In genomic region chr17:42337442-42337841, GRCh38 we compare ENCODE assay signal across 1 cellular context.
TF ChIP-seq lines count a peak whose summit lies in the region.

No MANE protein-coding gene starts in this region.

TF ChIP-seq in GM12878, 131 proteins besides CTCF, POLR2A, EP300 and RAD21 (continued from another document):
- TF ChIP-seq, protein P1, sequence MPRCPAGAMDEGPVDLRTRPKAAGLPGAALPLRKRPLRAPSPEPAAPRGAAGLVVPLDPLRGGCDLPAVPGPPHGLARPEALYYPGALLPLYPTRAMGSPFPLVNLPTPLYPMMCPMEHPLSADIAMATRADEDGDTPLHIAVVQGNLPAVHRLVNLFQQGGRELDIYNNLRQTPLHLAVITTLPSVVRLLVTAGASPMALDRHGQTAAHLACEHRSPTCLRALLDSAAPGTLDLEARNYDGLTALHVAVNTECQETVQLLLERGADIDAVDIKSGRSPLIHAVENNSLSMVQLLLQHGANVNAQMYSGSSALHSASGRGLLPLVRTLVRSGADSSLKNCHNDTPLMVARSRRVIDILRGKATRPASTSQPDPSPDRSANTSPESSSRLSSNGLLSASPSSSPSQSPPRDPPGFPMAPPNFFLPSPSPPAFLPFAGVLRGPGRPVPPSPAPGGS (IDR thresholded peaks at IDR 0.05; ENCODE audit: borderline replicate concordance, insufficient read depth, low read depth, low read length, poor library complexity, severe bottlenecking) = peak; percentile 67
- 0 out of 2 replicates have a peak, but pooled peaks have one; percentile 13 for TF ChIP-seq RFX5 (IDR thresholded peaks at IDR 0.05; ENCODE audit: low read depth, low read length)
- TF ChIP-seq ATF2 (IDR thresholded peaks at IDR 0.05; ENCODE audit: low read length) = peak; percentile 88
- peak; percentile 86; the same call in 1 of the 2 replicates for TF ChIP-seq MTA3 (IDR thresholded peaks at IDR 0.05; ENCODE audit: borderline replicate concordance, low read length)
- peak; percentile 91 for TF ChIP-seq FOXM1 (IDR thresholded peaks at IDR 0.05; ENCODE audit: low read depth, low read length)
- TF ChIP-seq USF1 (IDR thresholded peaks at IDR 0.05; ENCODE audit: borderline replicate concordance, extremely low read length, insufficient read depth, low read depth, low read length) = no peak
- no peak for TF ChIP-seq SMAD5 (IDR thresholded peaks at IDR 0.05; ENCODE audit: low read depth)
- TF ChIP-seq BMI1 (IDR thresholded peaks at IDR 0.05; ENCODE audit: borderline replicate concordance) = no peak
- TF ChIP-seq POLR2AphosphoS5 (IDR thresholded peaks at IDR 0.05; ENCODE audit: low read length) = no peak
- TF ChIP-seq MYC (IDR thresholded peaks at IDR 0.05; ENCODE audit: insufficient read depth, insufficient read length, insufficient replicate concordance, low read length, severe bottlenecking) = no peak
- peak; percentile 92 for TF ChIP-seq TCF3 (IDR thresholded peaks at IDR 0.05; ENCODE audit: borderline replicate concordance, insufficient read depth, low read depth, low read length)
- no peak for TF ChIP-seq CHD1 (IDR thresholded peaks at IDR 0.05; ENCODE audit: low read depth, low read length)
- peak; percentile 99 for TF ChIP-seq NR2F1 (conservative IDR thresholded peaks at IDR 0.05)
- 0 out of 2 replicates have a peak, but pooled peaks have one; percentile 23 for TF ChIP-seq SIN3A (IDR thresholded peaks at IDR 0.05; ENCODE audit: low read depth, low read length)
- peak; percentile 94 for TF ChIP-seq CBFB (IDR thresholded peaks at IDR 0.05; ENCODE audit: low read depth)
- TF ChIP-seq, protein P2, sequence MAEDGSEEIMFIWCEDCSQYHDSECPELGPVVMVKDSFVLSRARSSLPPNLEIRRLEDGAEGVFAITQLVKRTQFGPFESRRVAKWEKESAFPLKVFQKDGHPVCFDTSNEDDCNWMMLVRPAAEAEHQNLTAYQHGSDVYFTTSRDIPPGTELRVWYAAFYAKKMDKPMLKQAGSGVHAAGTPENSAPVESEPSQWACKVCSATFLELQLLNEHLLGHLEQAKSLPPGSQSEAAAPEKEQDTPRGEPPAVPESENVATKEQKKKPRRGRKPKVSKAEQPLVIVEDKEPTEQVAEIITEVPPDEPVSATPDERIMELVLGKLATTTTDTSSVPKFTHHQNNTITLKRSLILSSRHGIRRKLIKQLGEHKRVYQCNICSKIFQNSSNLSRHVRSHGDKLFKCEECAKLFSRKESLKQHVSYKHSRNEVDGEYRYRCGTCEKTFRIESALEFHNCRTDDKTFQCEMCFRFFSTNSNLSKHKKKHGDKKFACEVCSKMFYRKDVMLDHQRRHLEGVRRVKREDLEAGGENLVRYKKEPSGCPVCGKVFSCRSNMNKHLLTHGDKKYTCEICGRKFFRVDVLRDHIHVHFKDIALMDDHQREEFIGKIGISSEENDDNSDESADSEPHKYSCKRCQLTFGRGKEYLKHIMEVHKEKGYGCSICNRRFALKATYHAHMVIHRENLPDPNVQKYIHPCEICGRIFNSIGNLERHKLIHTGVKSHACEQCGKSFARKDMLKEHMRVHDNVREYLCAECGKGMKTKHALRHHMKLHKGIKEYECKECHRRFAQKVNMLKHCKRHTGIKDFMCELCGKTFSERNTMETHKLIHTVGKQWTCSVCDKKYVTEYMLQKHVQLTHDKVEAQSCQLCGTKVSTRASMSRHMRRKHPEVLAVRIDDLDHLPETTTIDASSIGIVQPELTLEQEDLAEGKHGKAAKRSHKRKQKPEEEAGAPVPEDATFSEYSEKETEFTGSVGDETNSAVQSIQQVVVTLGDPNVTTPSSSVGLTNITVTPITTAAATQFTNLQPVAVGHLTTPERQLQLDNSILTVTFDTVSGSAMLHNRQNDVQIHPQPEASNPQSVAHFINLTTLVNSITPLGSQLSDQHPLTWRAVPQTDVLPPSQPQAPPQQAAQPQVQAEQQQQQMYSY (CRISPR knock-in tag; IDR thresholded peaks at IDR 0.05) = no peak
- no peak for TF ChIP-seq NR2C1 (IDR thresholded peaks at IDR 0.05)
- TF ChIP-seq POLR2AphosphoS2 (IDR thresholded peaks at IDR 0.05; ENCODE audit: low read depth, low read length) = no peak
- peak; percentile 74 to 79; a peak in 3 of 4 replicates for TF ChIP-seq BHLHE40 (IDR thresholded peaks at IDR 0.05; ENCODE audit: borderline replicate concordance in 1 of 2, low read depth in 2 of 2, low read length in 1 of 2)
- peak; percentile 94 for TF ChIP-seq EED (IDR thresholded peaks at IDR 0.05; ENCODE audit: low read depth)
- no peak for TF ChIP-seq ZNF384 (IDR thresholded peaks at IDR 0.05; ENCODE audit: borderline replicate concordance, low read depth, low read length)
- peak; percentile 82 for TF ChIP-seq JUNB (IDR thresholded peaks at IDR 0.05)
- peak; percentile 89 for TF ChIP-seq NBN (IDR thresholded peaks at IDR 0.05)
- no peak for TF ChIP-seq LARP7 (IDR thresholded peaks at IDR 0.05)
- TF ChIP-seq ZBTB11 (CRISPR knock-in tag; IDR thresholded peaks at IDR 0.05) = no peak
- no peak for TF ChIP-seq ZBTB4 (CRISPR knock-in tag; IDR thresholded peaks at IDR 0.05)
- TF ChIP-seq YY1 (IDR thresholded peaks at IDR 0.05; ENCODE audit: low read depth, low read length) = 0 out of 2 replicates have a peak, but pooled peaks have one; percentile 14
- no peak for TF ChIP-seq MLLT1 (IDR thresholded peaks at IDR 0.05)
- TF ChIP-seq RB1 (IDR thresholded peaks at IDR 0.05; ENCODE audit: borderline replicate concordance) = no peak
- no peak for TF ChIP-seq ZNF622 (IDR thresholded peaks at IDR 0.05)
- no peak for TF ChIP-seq NFYA (IDR thresholded peaks at IDR 0.05; ENCODE audit: borderline replicate concordance, low read depth, low read length)
- peak; percentile 96 to 97 for TF ChIP-seq IKZF2 (IDR thresholded peaks at IDR 0.05)
- TF ChIP-seq, protein P3, sequence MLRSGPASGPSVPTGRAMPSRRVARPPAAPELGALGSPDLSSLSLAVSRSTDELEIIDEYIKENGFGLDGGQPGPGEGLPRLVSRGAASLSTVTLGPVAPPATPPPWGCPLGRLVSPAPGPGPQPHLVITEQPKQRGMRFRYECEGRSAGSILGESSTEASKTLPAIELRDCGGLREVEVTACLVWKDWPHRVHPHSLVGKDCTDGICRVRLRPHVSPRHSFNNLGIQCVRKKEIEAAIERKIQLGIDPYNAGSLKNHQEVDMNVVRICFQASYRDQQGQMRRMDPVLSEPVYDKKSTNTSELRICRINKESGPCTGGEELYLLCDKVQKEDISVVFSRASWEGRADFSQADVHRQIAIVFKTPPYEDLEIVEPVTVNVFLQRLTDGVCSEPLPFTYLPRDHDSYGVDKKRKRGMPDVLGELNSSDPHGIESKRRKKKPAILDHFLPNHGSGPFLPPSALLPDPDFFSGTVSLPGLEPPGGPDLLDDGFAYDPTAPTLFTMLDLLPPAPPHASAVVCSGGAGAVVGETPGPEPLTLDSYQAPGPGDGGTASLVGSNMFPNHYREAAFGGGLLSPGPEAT (IDR thresholded peaks at IDR 0.05; ENCODE audit: low read depth) = peak; percentile 86
- TF ChIP-seq HDAC6 (IDR thresholded peaks at IDR 0.05; ENCODE audit: unreplicated experiment) = no peak
